In the genomic region with DNA sequence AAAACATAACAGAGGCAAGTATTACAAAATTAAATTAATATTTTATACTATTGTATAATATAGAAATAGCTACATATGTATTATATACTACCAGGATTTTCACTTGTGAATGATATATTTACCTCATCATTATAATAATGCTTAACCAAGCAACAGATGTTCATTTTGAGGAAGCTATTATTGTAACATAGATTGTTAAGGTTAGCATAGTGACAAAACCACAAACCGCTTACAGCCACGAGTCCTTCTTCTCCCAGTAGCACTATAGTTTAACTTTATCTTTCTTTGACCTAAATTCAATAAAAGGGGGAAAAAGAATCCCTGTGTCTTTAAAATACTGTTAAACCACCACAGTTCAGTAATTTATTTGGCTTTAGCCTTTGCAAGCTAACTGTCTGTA, we compare ENCODE assay signal across 11 cellular contexts.
DNase-seq lines count a peak whose midpoint lies in the region; ATAC-seq and TF ChIP-seq lines count a peak whose summit lies in the region.
"Had no signal": no experiment of that assay in that cellular context is flagged by ENCODE, and none has a peak within 500 bp of the region (broad histone marks: within the 10 kb centered on the region; RNA-seq: fewer than 3 reads in every experiment).

No MANE protein-coding gene starts in this region.

- DNase-seq in EH (ENCODE audit: low read depth) (peak; percentile 6), T-helper 17 cell (no peak), heart right ventricle (no peak), islet precursor cell (no peak), NCI-H2029 (lab: John Stamatoyannopoulos, UW) (no peak)
- DNase-seq in stimulated activated CD4-positive, alpha-beta T cell treated with anti-CD3 and anti-CD28 coated beads, Interleukin-4, amount 100 ng/mL, for 1 hour, result no peak
- DNase-seq: brain microvascular endothelial cell, sigmoid colon, testis had no signal

- H3K27me3 Mint-ChIP-seq in T-helper 17 cell, result no peaks in the 10 kb centered on the region

- peaks cover 0 to 6% (median 0%) of the 10 kb centered on the region in 9 donors for H3K4me1 ChIP-seq in heart right ventricle
- H3K4me1 ChIP-seq: sigmoid colon, testis had no signal

- H3K4me1 Mint-ChIP-seq in T-helper 17 cell, result peaks cover 16% of the 10 kb centered on the region

- peaks cover 2% of the 10 kb centered on the region for H3K36me3 Mint-ChIP-seq in T-helper 17 cell (ENCODE audit: low read depth)

- ATAC-seq in GM21381 (IDR thresholded peaks at IDR 0.05; ENCODE audit: unreplicated experiment) (peak; percentile 98), HG03354 (IDR thresholded peaks at IDR 0.05; ENCODE audit: poor library complexity, severe bottlenecking, unreplicated experiment) (peak; percentile 98), T-helper 17 cell (peak; percentile 92), heart right ventricle (no peak)

- no peaks in the 10 kb centered on the region for H3K36me3 ChIP-seq in heart right ventricle
- H3K36me3 ChIP-seq: brain microvascular endothelial cell, sigmoid colon had no signal

- H3K4me3 Mint-ChIP-seq in T-helper 17 cell, result no peak overlapping the region

- H3K9me3 ChIP-seq in T-helper 17 cell (ENCODE audit: control insufficient read depth, low read length, poor library complexity, severe bottlenecking) (no peaks in the 10 kb centered on the region), heart right ventricle (peaks cover 0 to 7% (median 0%) of the 10 kb centered on the region in 11 donors)
- H3K9me3 ChIP-seq: sigmoid colon, testis had no signal

- intact Hi-C loops in heart right ventricle (cut with DNase I), result no loop called here

- H3K27ac Mint-ChIP-seq in T-helper 17 cell, result peak overlapping the region; percentile 77

- TF ChIP-seq CTCF in heart right ventricle (IDR thresholded peaks at IDR 0.05), result no peak

- H3K27ac ChIP-seq in heart right ventricle, result no peak overlapping the region
- H3K27ac ChIP-seq: brain microvascular endothelial cell, sigmoid colon, testis had no signal

- WGBS in heart right ventricle, 2 donors, result 48 to 53% methylated on average over 2 of the region's 2 CpGs

- no peaks in the 10 kb centered on the region for H3K27me3 ChIP-seq in heart right ventricle
- H3K27me3 ChIP-seq: brain microvascular endothelial cell, sigmoid colon, testis had no signal

- no peak overlapping the region for H3K4me3 ChIP-seq in heart right ventricle
- H3K4me3 ChIP-seq: sigmoid colon, testis had no signal

Comparison
In these comparisons a context has a peak if more than half of its experiments do, and no peak if none do; other contexts are left out.
1. ATAC-seq: peak in GM21381 (single experiment), HG03354 (single experiment) and T-helper 17 cell (single experiment); none in heart right ventricle (0 of 8).